In the genomic region with DNA sequence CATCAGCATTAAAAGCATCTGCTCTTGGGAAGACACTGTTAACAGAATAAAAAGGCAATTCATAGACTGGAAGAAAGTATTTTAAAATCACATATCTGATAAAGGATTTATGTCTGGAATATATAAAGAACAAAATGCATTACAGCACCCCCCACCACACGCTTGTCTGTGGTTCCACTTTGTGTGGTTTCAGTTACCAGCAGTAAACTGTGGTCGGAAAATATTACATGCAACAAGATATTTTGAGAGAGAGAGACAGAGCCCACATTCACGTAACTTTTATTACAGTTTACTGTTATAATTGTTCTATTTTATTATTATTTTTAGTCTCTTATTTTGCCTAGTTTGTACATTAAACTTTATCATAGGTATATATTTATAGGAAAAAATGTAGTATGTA, we compare ENCODE assay signal across 16 cellular contexts. TPM values are rescaled to one million over a fixed set of nuclear protein-coding genes. Genes with fewer than 3 reads are reported as not detected.
DNase-seq lines count a peak whose midpoint lies in the region; ATAC-seq lines count a peak whose summit lies in the region.
"Had no signal": no experiment of that assay in that cellular context is flagged by ENCODE, and none has a peak within 500 bp of the region (broad histone marks: within the 10 kb centered on the region; RNA-seq: fewer than 3 reads in every experiment).

No MANE protein-coding gene starts in this region.

- peak; percentile 28 for DNase-seq in activated effector memory CD4-positive, alpha-beta T cell treated with anti-CD3 and anti-CD28 coated beads, Interleukin-2, amount 50 U/mL, for 16 hours
- DNase-seq in activated effector memory CD4-positive, alpha-beta T cell treated with Interleukin-2 at 50 U/mL for 16 hours, result no peak
- DNase-seq in NAMALWA (ENCODE audit: low spot score) (peak; percentile 36), activated gamma-delta T cell (lab: John Stamatoyannopoulos, UW) (no peak), G401 (ENCODE audit: low spot score) (no peak)
- no peak for DNase-seq in stimulated activated naive B cell treated with anti-CD40 and anti-IgM and Interleukin-4, amounts not matched to agents 10 μg/mL and 1 μg/mL and 100 μg/mL, for 72 hours
- DNase-seq: activated naive CD4-positive, alpha-beta T cell treated with anti-CD3 and anti-CD28 coated beads, Interleukin-2, amount 50 U/mL, for 16 hours; foreskin melanocyte; kidney; NCI-H1436 treated with DMSO at 0.1 percent for 48 hours; NCI-H69 had no signal

- H3K27me3 Mint-ChIP-seq in activated naive CD8-positive, alpha-beta T cell, result peaks cover 5% of the 10 kb centered on the region
- peaks cover 14 to 33% of the 10 kb centered on the region in 2 donors for H3K27me3 Mint-ChIP-seq in stimulated activated naive B cell treated with anti-CD40 and anti-IgM and Interleukin-4, amounts not matched to agents 10 μg/mL and 1 μg/mL and 100 μg/mL, for 72 hours

- H3K9me3 Mint-ChIP-seq in activated naive CD8-positive, alpha-beta T cell (ENCODE audit: low read depth), result no peaks in the 10 kb centered on the region
- H3K9me3 Mint-ChIP-seq in stimulated activated naive B cell treated with anti-CD40 and anti-IgM and Interleukin-4, amounts not matched to agents 10 μg/mL and 1 μg/mL and 100 μg/mL, for 72 hours, result no peaks in the 10 kb centered on the region

- H3K27ac Mint-ChIP-seq in activated naive CD8-positive, alpha-beta T cell, result peak overlapping the region; percentile 41
- peak overlapping the region; percentile 53 for H3K27ac Mint-ChIP-seq in stimulated activated naive B cell treated with anti-CD40 and anti-IgM and Interleukin-4, amounts not matched to agents 10 μg/mL and 1 μg/mL and 100 μg/mL, for 72 hours
- H3K27ac Mint-ChIP-seq: CD14-positive monocyte had no signal

- in situ Hi-C loops in G401 (cut with HindIII; ENCODE audit: low sequenced_read_pairs), result no loop called here

- no peak overlapping the region for H3K4me3 Mint-ChIP-seq in activated naive CD8-positive, alpha-beta T cell
- no peak overlapping the region for H3K4me3 Mint-ChIP-seq in stimulated activated naive B cell treated with anti-CD40 and anti-IgM and Interleukin-4, amounts not matched to agents 10 μg/mL and 1 μg/mL and 100 μg/mL, for 72 hours
- H3K4me3 Mint-ChIP-seq: CD14-positive monocyte had no signal

- H3K36me3 Mint-ChIP-seq in activated naive CD8-positive, alpha-beta T cell, result no peaks in the 10 kb centered on the region
- peaks cover 0 to 6% of the 10 kb centered on the region in 2 donors for H3K36me3 Mint-ChIP-seq in stimulated activated naive B cell treated with anti-CD40 and anti-IgM and Interleukin-4, amounts not matched to agents 10 μg/mL and 1 μg/mL and 100 μg/mL, for 72 hours
- H3K36me3 Mint-ChIP-seq: CD14-positive monocyte had no signal

- H3K4me1 Mint-ChIP-seq in activated naive CD8-positive, alpha-beta T cell (ENCODE audit: low read depth), result peaks cover 11% of the 10 kb centered on the region
- peaks cover 12 to 18% of the 10 kb centered on the region in 2 donors for H3K4me1 Mint-ChIP-seq in stimulated activated naive B cell treated with anti-CD40 and anti-IgM and Interleukin-4, amounts not matched to agents 10 μg/mL and 1 μg/mL and 100 μg/mL, for 72 hours
- H3K4me1 Mint-ChIP-seq: CD14-positive monocyte had no signal

- peak; percentile 71 to 83 for ATAC-seq in stimulated activated naive B cell treated with anti-CD40 and anti-IgM and Interleukin-4, amounts not matched to agents 10 μg/mL and 1 μg/mL and 100 μg/mL, for 72 hours (replicated peaks)
- ATAC-seq in HG03159 (IDR thresholded peaks at IDR 0.05; ENCODE audit: unreplicated experiment), result no peak

RNA-seq across cellular contexts. Expression of gene PDE6B, which starts 21.2 kb away (rescaled TPM):
- 1.0 TPM in 1 of 2 replicates, not detected in the other for total RNA-seq in G401 (2014; rRNA removed; shearing (Covaris generic))

RNA-seq across cellular contexts. Expression of gene TMEM271, which starts 28.0 kb away (rescaled TPM):
- total RNA-seq in G401 (2014; rRNA removed; shearing (Covaris generic)), result 5.4 and 17.9 TPM in 2 replicates
- total RNA-seq: kidney, lung microvascular endothelial cell, smooth muscle cell had no signal

Comparison
In these comparisons a context has a peak if more than half of its experiments do, and no peak if none do; other contexts are left out.
1. DNase-seq: peak in activated effector memory CD4-positive, alpha-beta T cell treated with anti-CD3 and anti-CD28 coated beads, Interleukin-2, amount 50 U/mL, for 16 hours (single experiment) and NAMALWA (single experiment); none in activated effector memory CD4-positive, alpha-beta T cell treated with Interleukin-2 at 50 U/mL for 16 hours (single experiment), stimulated activated naive B cell treated with anti-CD40 and anti-IgM and Interleukin-4, amounts not matched to agents 10 μg/mL and 1 μg/mL and 100 μg/mL, for 72 hours (single experiment), activated gamma-delta T cell (single experiment) and G401 (single experiment).